Comparison of ENCODE assay signal across 16 cellular contexts in the genomic region with DNA sequence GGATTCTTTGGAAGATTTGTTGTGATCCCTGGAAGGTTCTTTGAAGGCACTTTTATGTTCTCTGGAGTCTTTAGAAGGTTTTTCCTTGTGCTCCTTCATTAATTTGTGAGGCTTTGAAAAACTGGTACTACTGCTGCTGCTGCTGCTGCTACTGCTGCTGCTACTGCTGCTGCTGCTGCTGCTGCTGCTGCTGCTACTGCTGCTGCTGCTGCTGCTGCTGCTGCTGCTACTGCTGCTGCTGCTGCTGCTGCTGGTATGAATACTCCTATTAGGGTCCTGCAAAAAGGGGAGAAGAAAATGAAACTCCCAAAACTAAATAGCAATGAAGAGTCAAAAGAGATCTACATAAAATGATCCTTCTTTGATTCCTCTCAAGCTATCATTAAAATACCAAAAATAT.
A peak's percentile ranks its signal among the peaks of the same experiment; 100 is the strongest.
DNase-seq lines count a peak whose midpoint lies in the region; ATAC-seq and TF ChIP-seq lines count a peak whose summit lies in the region.
"Had no signal": no experiment of that assay in that cellular context is flagged by ENCODE, and none has a peak within 500 bp of the region (broad histone marks: within the 10 kb centered on the region; RNA-seq: fewer than 3 reads in every experiment).

No MANE protein-coding gene starts in this region.

- peaks cover 67% of the 10 kb centered on the region for H3K79me2 ChIP-seq in smooth muscle cell (ENCODE audit: low read depth)

- no peak for ATAC-seq in stimulated activated naive CD8-positive, alpha-beta T cell treated with anti-CD3 and anti-CD28 coated beads, Interleukin-15, amount 100 ng/mL, for 72 hours
- ATAC-seq in naive thymus-derived CD4-positive, alpha-beta T cell: no peak
- ATAC-seq in upper lobe of right lung: no peak
- ATAC-seq: GM23338, HCT116 had no signal

- no peak overlapping the region for H3K9ac ChIP-seq in smooth muscle cell (ENCODE audit: low read depth)

- CTCF ChIA-PET in HEK293 (lab: Yijun Ruan, JAX): no interaction called here
- CTCF ChIA-PET in naive thymus-derived CD4-positive, alpha-beta T cell (lab: Charles Lee): no interaction called here

- H2AFZ ChIP-seq in smooth muscle cell (ENCODE audit: low read depth): no peak overlapping the region
- H2AFZ ChIP-seq: GM23338 had no signal

- H3F3A ChIP-seq in smooth muscle cell (ENCODE audit: low read depth): no peaks in the 10 kb centered on the region

- H3K4me2 ChIP-seq in smooth muscle cell: no peak overlapping the region
- H3K4me2 ChIP-seq: GM23338 had no signal

- no peaks in the 10 kb centered on the region for H3K27me3 ChIP-seq in naive thymus-derived CD4-positive, alpha-beta T cell (ENCODE audit: control insufficient read depth in 2 of 2, insufficient read depth in 2 of 2, low read length in 2 of 2)
- H3K27me3 ChIP-seq in upper lobe of right lung (no peaks in the 10 kb centered on the region), smooth muscle cell (ENCODE audit: low read depth) (no peaks in the 10 kb centered on the region)

- H3K4me3 ChIP-seq in HEK293 (ENCODE audit: low read depth, low read length): no peak overlapping the region
- H3K4me3 ChIP-seq in naive thymus-derived CD4-positive, alpha-beta T cell (ENCODE audit: low read length): no peak overlapping the region
- H3K4me3 ChIP-seq in upper lobe of right lung: no peak overlapping the region
- no peak overlapping the region for H3K4me3 ChIP-seq in smooth muscle cell
- H3K4me3 ChIP-seq: GM23338 had no signal

- H3K27ac ChIP-seq in HEK293 (ENCODE audit: extremely low read depth, low read depth, low read length) (no peak overlapping the region), upper lobe of right lung (no peak overlapping the region), smooth muscle cell (ENCODE audit: low read depth) (no peak overlapping the region)
- no peak overlapping the region for H3K27ac ChIP-seq in naive thymus-derived CD4-positive, alpha-beta T cell (ENCODE audit: low read depth, low read length)

- TF ChIP-seq CTCF in HEK293 (tag by site-specific recombination; IDR thresholded peaks at IDR 0.05) (no peak), upper lobe of right lung (IDR thresholded peaks at IDR 0.05) (no peak), smooth muscle cell (IDR thresholded peaks at IDR 0.05; ENCODE audit: borderline replicate concordance, insufficient read depth, poor library complexity, severe bottlenecking) (no peak)

- H3K36me3 ChIP-seq in HEK293 (ENCODE audit: control insufficient read depth in 2 of 2, insufficient read depth in 1 of 2, low read length in 2 of 2): peaks cover 0 to 7% of the 10 kb centered on the region in 2 experiments; a peak in 1 of 3 replicates
- H3K36me3 ChIP-seq in naive thymus-derived CD4-positive, alpha-beta T cell (ENCODE audit: control insufficient read depth in 2 of 3, insufficient read depth in 3 of 3, low read length in 3 of 3): peaks cover 0 to 16% (median 0%) of the 10 kb centered on the region in 3 experiments
- H3K36me3 ChIP-seq in upper lobe of right lung: no peaks in the 10 kb centered on the region
- H3K36me3 ChIP-seq in smooth muscle cell (ENCODE audit: low read depth): no peaks in the 10 kb centered on the region

- no peaks in the 10 kb centered on the region for H3K4me1 ChIP-seq in HEK293 (ENCODE audit: control insufficient read depth, insufficient read depth, low read length)
- peaks cover 0 to 15% of the 10 kb centered on the region in 2 donors for H3K4me1 ChIP-seq in naive thymus-derived CD4-positive, alpha-beta T cell (ENCODE audit: control insufficient read depth in 2 of 2, insufficient read depth in 2 of 2, low read length in 2 of 2)
- H3K4me1 ChIP-seq in upper lobe of right lung: no peaks in the 10 kb centered on the region
- H3K4me1 ChIP-seq in smooth muscle cell (ENCODE audit: low read depth): peaks cover 1% of the 10 kb centered on the region

- H3K27me3 Mint-ChIP-seq in stimulated activated naive CD8-positive, alpha-beta T cell treated with anti-CD3 and anti-CD28 coated beads, Interleukin-15, Interleukin-2, amounts not matched to agents 100 ng/mL and 50 ng/mL, for 24 hours: no peaks in the 10 kb centered on the region
- no peaks in the 10 kb centered on the region for H3K27me3 Mint-ChIP-seq in stimulated activated naive CD8-positive, alpha-beta T cell treated with anti-CD3 and anti-CD28 coated beads, Interleukin-15, amount 100 ng/mL, for 72 hours
- H3K27me3 Mint-ChIP-seq in naive thymus-derived CD4-positive, alpha-beta T cell: no peaks in the 10 kb centered on the region
- H3K27me3 Mint-ChIP-seq: CD8-positive, alpha-beta memory T cell had no signal

- H3K9me3 ChIP-seq in HEK293 (ENCODE audit: control insufficient read depth, insufficient read depth, low read depth, low read length) (no peaks in the 10 kb centered on the region), upper lobe of right lung (no peaks in the 10 kb centered on the region), smooth muscle cell (replicated peaks; ENCODE audit: low read depth) (no peaks in the 10 kb centered on the region)
- H3K9me3 ChIP-seq in naive thymus-derived CD4-positive, alpha-beta T cell (ENCODE audit: control insufficient read depth in 2 of 3, low read length in 3 of 3): no peaks in the 10 kb centered on the region

- no peak for DNase-seq in stimulated activated naive CD8-positive, alpha-beta T cell treated with anti-CD3 and anti-CD28 coated beads, Interleukin-15, amount 100 ng/mL, for 72 hours
- DNase-seq in naive thymus-derived CD4-positive, alpha-beta T cell: no peak
- no peak for DNase-seq in NCI-H2029 treated with DMSO at 0.1 percent for 48 hours (lab: John Stamatoyannopoulos, UW)
- no peak for DNase-seq in upper lobe of right lung
- no peak for DNase-seq in smooth muscle cell (lab: John Stamatoyannopoulos, UW; ENCODE audit: unreplicated experiment)
- DNase-seq: C1 segment of cervical spinal cord; CD8-positive, alpha-beta memory T cell; DMS53; DMS79 treated with DMSO at 0.1 percent for 48 hours; GF-D8; H9; HFFc6 had no signal

- no peak overlapping the region for H3K4me3 Mint-ChIP-seq in stimulated activated naive CD8-positive, alpha-beta T cell treated with anti-CD3 and anti-CD28 coated beads, Interleukin-15, Interleukin-2, amounts not matched to agents 100 ng/mL and 50 ng/mL, for 24 hours
- H3K4me3 Mint-ChIP-seq in stimulated activated naive CD8-positive, alpha-beta T cell treated with anti-CD3 and anti-CD28 coated beads, Interleukin-15, amount 100 ng/mL, for 72 hours: no peak overlapping the region
- no peak overlapping the region for H3K4me3 Mint-ChIP-seq in naive thymus-derived CD4-positive, alpha-beta T cell
- H3K4me3 Mint-ChIP-seq: CD8-positive, alpha-beta memory T cell; GM23338; H9; HFFc6 had no signal

- peaks cover 30% of the 10 kb centered on the region for H3K4me1 Mint-ChIP-seq in stimulated activated naive CD8-positive, alpha-beta T cell treated with anti-CD3 and anti-CD28 coated beads, Interleukin-15, Interleukin-2, amounts not matched to agents 100 ng/mL and 50 ng/mL, for 24 hours (ENCODE audit: low read depth)
- peaks cover 34% of the 10 kb centered on the region for H3K4me1 Mint-ChIP-seq in stimulated activated naive CD8-positive, alpha-beta T cell treated with anti-CD3 and anti-CD28 coated beads, Interleukin-15, amount 100 ng/mL, for 72 hours
- peaks cover 22 to 91% (median 75%) of the 10 kb centered on the region in 7 donors for H3K4me1 Mint-ChIP-seq in naive thymus-derived CD4-positive, alpha-beta T cell

- H3K36me3 Mint-ChIP-seq in stimulated activated naive CD8-positive, alpha-beta T cell treated with anti-CD3 and anti-CD28 coated beads, Interleukin-15, Interleukin-2, amounts not matched to agents 100 ng/mL and 50 ng/mL, for 24 hours (ENCODE audit: low read depth): peaks cover 29% of the 10 kb centered on the region
- H3K36me3 Mint-ChIP-seq in naive thymus-derived CD4-positive, alpha-beta T cell: peaks cover 9 to 44% (median 28%) of the 10 kb centered on the region in 5 donors

- H3K9me3 Mint-ChIP-seq in stimulated activated naive CD8-positive, alpha-beta T cell treated with anti-CD3 and anti-CD28 coated beads, Interleukin-15, Interleukin-2, amounts not matched to agents 100 ng/mL and 50 ng/mL, for 24 hours: no peaks in the 10 kb centered on the region
- no peaks in the 10 kb centered on the region for H3K9me3 Mint-ChIP-seq in stimulated activated naive CD8-positive, alpha-beta T cell treated with anti-CD3 and anti-CD28 coated beads, Interleukin-15, amount 100 ng/mL, for 72 hours
- peaks cover 0 to 5% (median 0%) of the 10 kb centered on the region in 11 donors for H3K9me3 Mint-ChIP-seq in naive thymus-derived CD4-positive, alpha-beta T cell
- H3K9me3 Mint-ChIP-seq: CD8-positive, alpha-beta memory T cell; GM23338; H9; HFFc6 had no signal

- peaks cover 41% of the 10 kb centered on the region for H4K20me1 ChIP-seq in smooth muscle cell (ENCODE audit: low read depth)

- POLR2A ChIA-PET in HEK293 (lab: Yijun Ruan, JAX): no interaction called here
- POLR2A ChIA-PET in naive thymus-derived CD4-positive, alpha-beta T cell (lab: Charles Lee): interaction anchor here (0.6 kb wide), 1 partner anchor 613 kb away, joined by 3 read pairs; no protein-coding TSS in a partner anchor

- H3K27ac Mint-ChIP-seq in stimulated activated naive CD8-positive, alpha-beta T cell treated with anti-CD3 and anti-CD28 coated beads, Interleukin-15, Interleukin-2, amounts not matched to agents 100 ng/mL and 50 ng/mL, for 24 hours: peak overlapping the region; percentile 36
- H3K27ac Mint-ChIP-seq in stimulated activated naive CD8-positive, alpha-beta T cell treated with anti-CD3 and anti-CD28 coated beads, Interleukin-15, amount 100 ng/mL, for 72 hours: no peak overlapping the region
- H3K27ac Mint-ChIP-seq in naive thymus-derived CD4-positive, alpha-beta T cell: peak overlapping the region; percentile 23 to 88 (median 46)
- H3K27ac Mint-ChIP-seq: GM23338, HFFc6 had no signal

- intact Hi-C loops in naive thymus-derived CD4-positive, alpha-beta T cell (cut with micrococcal nuclease): no loop called here
- intact Hi-C loops in upper lobe of right lung (cut with DNase I): no loop called here

TF ChIP-seq in HEK293, 187 proteins besides CTCF, POLR2A, EP300 and RAD21 (continues in another document):
- peak; percentile 99 for TF ChIP-seq ZNF169 (tag by site-specific recombination; IDR thresholded peaks at IDR 0.05)
- TF ChIP-seq, protein P1, sequence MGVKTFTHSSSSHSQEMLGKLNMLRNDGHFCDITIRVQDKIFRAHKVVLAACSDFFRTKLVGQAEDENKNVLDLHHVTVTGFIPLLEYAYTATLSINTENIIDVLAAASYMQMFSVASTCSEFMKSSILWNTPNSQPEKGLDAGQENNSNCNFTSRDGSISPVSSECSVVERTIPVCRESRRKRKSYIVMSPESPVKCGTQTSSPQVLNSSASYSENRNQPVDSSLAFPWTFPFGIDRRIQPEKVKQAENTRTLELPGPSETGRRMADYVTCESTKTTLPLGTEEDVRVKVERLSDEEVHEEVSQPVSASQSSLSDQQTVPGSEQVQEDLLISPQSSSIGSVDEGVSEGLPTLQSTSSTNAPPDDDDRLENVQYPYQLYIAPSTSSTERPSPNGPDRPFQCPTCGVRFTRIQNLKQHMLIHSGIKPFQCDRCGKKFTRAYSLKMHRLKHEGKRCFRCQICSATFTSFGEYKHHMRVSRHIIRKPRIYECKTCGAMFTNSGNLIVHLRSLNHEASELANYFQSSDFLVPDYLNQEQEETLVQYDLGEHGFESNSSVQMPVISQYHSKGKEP (tag by site-specific recombination; IDR thresholded peaks at IDR 0.05): peak; percentile 67; the same call in 1 of the 2 replicates

Comparison
In these comparisons a context has a peak if more than half of its experiments do, and no peak if none do; other contexts are left out.
1. H3K27ac Mint-ChIP-seq: peak in stimulated activated naive CD8-positive, alpha-beta T cell treated with anti-CD3 and anti-CD28 coated beads, Interleukin-15, Interleukin-2, amounts not matched to agents 100 ng/mL and 50 ng/mL, for 24 hours (single experiment) and naive thymus-derived CD4-positive, alpha-beta T cell (9 of 9); none in stimulated activated naive CD8-positive, alpha-beta T cell treated with anti-CD3 and anti-CD28 coated beads, Interleukin-15, amount 100 ng/mL, for 72 hours (0 of 2).